Comparison of ENCODE assay signal across 9 cellular contexts in genomic region chr4:61200195-61200990, GRCh38. TPM values are rescaled to one million over a fixed set of nuclear protein-coding genes. Genes with fewer than 3 reads are reported as not detected.
DNase-seq lines count a peak whose midpoint lies in the region; ATAC-seq and TF ChIP-seq lines count a peak whose summit lies in the region.
"Had no signal": no experiment of that assay in that cellular context is flagged by ENCODE, and none has a peak within 500 bp of the region (broad histone marks: within the 10 kb centered on the region; RNA-seq: fewer than 3 reads in every experiment).

TSS of gene ADGRL3 (plus strand) at chr4:61200326.

- no peak for TF ChIP-seq CTCF in AG04450 (IDR thresholded peaks at IDR 0.05; ENCODE audit: low read depth, low read length)

- intact Hi-C loops in sciatic nerve (cut with DNase I): no loop called here
- intact Hi-C loops in activated T-helper 1 cell treated with anti-CD3 and anti-CD28 coated beads, Interleukin-12 subunit alpha, Interleukin-12 subunit beta, Interleukin-2, Interleukin-4 antibody, amounts not matched to agents 30 ng/mL and 10 ng/mL and 1 ng/mL, durations not matched to agents 14 hours and 24 hours and 36 hours (cut with micrococcal nuclease): no loop called here

- peaks cover 52% of the 10 kb centered on the region for H3K27me3 Mint-ChIP-seq in activated T-helper 1 cell treated with anti-CD3 and anti-CD28 coated beads, Interleukin-12 subunit alpha, Interleukin-12 subunit beta, Interleukin-2, Interleukin-4 antibody, amounts not matched to agents 30 ng/mL and 10 ng/mL and 1 ng/mL, durations not matched to agents 14 hours and 24 hours and 36 hours (ENCODE audit: insufficient read depth)

- H3K9me3 Mint-ChIP-seq in activated T-helper 1 cell treated with anti-CD3 and anti-CD28 coated beads, Interleukin-12 subunit alpha, Interleukin-12 subunit beta, Interleukin-2, Interleukin-4 antibody, amounts not matched to agents 30 ng/mL and 10 ng/mL and 1 ng/mL, durations not matched to agents 14 hours and 24 hours and 36 hours: no peaks in the 10 kb centered on the region

- H3K27me3 ChIP-seq in AG04450 (ENCODE audit: control insufficient read depth, insufficient read depth, low read length): peaks cover 38% of the 10 kb centered on the region

- H3K27ac ChIP-seq in AG04450 (ENCODE audit: low read depth, low read length): no peak within 1 kb of the TSS

- no peaks in the 10 kb centered on the region for H3K4me1 Mint-ChIP-seq in activated T-helper 1 cell treated with anti-CD3 and anti-CD28 coated beads, Interleukin-12 subunit alpha, Interleukin-12 subunit beta, Interleukin-2, Interleukin-4 antibody, amounts not matched to agents 30 ng/mL and 10 ng/mL and 1 ng/mL, durations not matched to agents 14 hours and 24 hours and 36 hours (ENCODE audit: low read depth)

- no peak for DNase-seq in AG04450 (ENCODE audit: low read depth, low spot score)
- peak; percentile 26 to 34 for DNase-seq in Kasumi-1 (lab: John Stamatoyannopoulos, UW)
- DNase-seq in anterior cingulate cortex (lab: John Stamatoyannopoulos, UW): peak in 55 of 58 donors; percentile 21 to 85 (median 65)
- DNase-seq in hypothalamus (lab: John Stamatoyannopoulos, UW): peak; percentile 11 to 85 (median 66)
- DNase-seq in sciatic nerve (ENCODE audit: low spot score): peak; percentile 71
- DNase-seq in activated T-helper 1 cell treated with anti-CD3 and anti-CD28 coated beads, Interleukin-12 subunit alpha, Interleukin-12 subunit beta, Interleukin-2, Interleukin-4 antibody, amounts not matched to agents 30 ng/mL and 10 ng/mL and 1 ng/mL, durations not matched to agents 14 hours and 24 hours and 36 hours (ENCODE audit: low spot score): no peak
- DNase-seq in stimulated activated CD4-positive, alpha-beta T cell treated with anti-CD3 and anti-CD28 coated beads, Interleukin-15, amount 100 ng/mL, for 24 hours: no peak

- ATAC-seq in sciatic nerve: peak; percentile 74
- no peak for ATAC-seq in GM18867 (IDR thresholded peaks at IDR 0.05; ENCODE audit: unreplicated experiment)

- CTCF ChIA-PET in AG04450 (lab: Charles Lee): no interaction called here

- H3K9me3 ChIP-seq in AG04450 (ENCODE audit: control insufficient read depth, insufficient read depth, low read length): no peaks in the 10 kb centered on the region

- peak within 1 kb of the TSS; percentile 54 for H3K4me3 ChIP-seq in AG04450 (ENCODE audit: low read depth, low read length)

- POLR2A ChIA-PET in AG04450 (lab: Yijun Ruan, JAX): no interaction called here

- no peak within 1 kb of the TSS for H3K27ac Mint-ChIP-seq in activated T-helper 1 cell treated with anti-CD3 and anti-CD28 coated beads, Interleukin-12 subunit alpha, Interleukin-12 subunit beta, Interleukin-2, Interleukin-4 antibody, amounts not matched to agents 30 ng/mL and 10 ng/mL and 1 ng/mL, durations not matched to agents 14 hours and 24 hours and 36 hours

- H3K4me3 Mint-ChIP-seq in activated T-helper 1 cell treated with anti-CD3 and anti-CD28 coated beads, Interleukin-12 subunit alpha, Interleukin-12 subunit beta, Interleukin-2, Interleukin-4 antibody, amounts not matched to agents 30 ng/mL and 10 ng/mL and 1 ng/mL, durations not matched to agents 14 hours and 24 hours and 36 hours: no peak within 1 kb of the TSS

- H3K36me3 Mint-ChIP-seq in activated T-helper 1 cell treated with anti-CD3 and anti-CD28 coated beads, Interleukin-12 subunit alpha, Interleukin-12 subunit beta, Interleukin-2, Interleukin-4 antibody, amounts not matched to agents 30 ng/mL and 10 ng/mL and 1 ng/mL, durations not matched to agents 14 hours and 24 hours and 36 hours (ENCODE audit: low read depth): peaks cover 4% of the 10 kb centered on the region

RNA-seq across cellular contexts. Expression of gene ADGRL3, which starts in this region (rescaled TPM):
- 0.22 and 0.35 TPM in 2 replicates for polyA plus RNA-seq in AG04450 (2011; rRNA removed)
- polyA minus RNA-seq in AG04450 (2011; rRNA and poly(A)+ RNA removed): 0.70 and 0.97 TPM in 2 replicates
- total RNA-seq in sciatic nerve: 45.9 TPM
- total RNA-seq in activated T-helper 1 cell treated with anti-CD3 and anti-CD28 coated beads, Interleukin-12 subunit alpha, Interleukin-12 subunit beta, Interleukin-2, Interleukin-4 antibody, amounts not matched to agents 30 ng/mL and 10 ng/mL and 1 ng/mL, durations not matched to agents 14 hours and 24 hours and 36 hours: not detected in 2 replicates
- total RNA-seq: activated CD8-positive, alpha-beta memory T cell treated with anti-CD3 and anti-CD28 coated beads for 36 hours had no signal

Comparison
In these comparisons a context has a peak if more than half of its experiments do, and no peak if none do; other contexts are left out.
1. RNA of gene ADGRL3 (total RNA-seq): 45.9 TPM in sciatic nerve (single experiment); not detected in activated T-helper 1 cell treated with anti-CD3 and anti-CD28 coated beads, Interleukin-12 subunit alpha, Interleukin-12 subunit beta, Interleukin-2, Interleukin-4 antibody, amounts not matched to agents 30 ng/mL and 10 ng/mL and 1 ng/mL, durations not matched to agents 14 hours and 24 hours and 36 hours; every median in the first group is over 10 times any median in the second.
2. DNase-seq: peak in Kasumi-1 (2 of 2), anterior cingulate cortex (55 of 58), hypothalamus (51 of 51) and sciatic nerve (single experiment); none in AG04450 (single experiment), activated T-helper 1 cell treated with anti-CD3 and anti-CD28 coated beads, Interleukin-12 subunit alpha, Interleukin-12 subunit beta, Interleukin-2, Interleukin-4 antibody, amounts not matched to agents 30 ng/mL and 10 ng/mL and 1 ng/mL, durations not matched to agents 14 hours and 24 hours and 36 hours (single experiment) and stimulated activated CD4-positive, alpha-beta T cell treated with anti-CD3 and anti-CD28 coated beads, Interleukin-15, amount 100 ng/mL, for 24 hours (single experiment).